35 cellular contexts compared by ENCODE assay signal in the genomic region with DNA sequence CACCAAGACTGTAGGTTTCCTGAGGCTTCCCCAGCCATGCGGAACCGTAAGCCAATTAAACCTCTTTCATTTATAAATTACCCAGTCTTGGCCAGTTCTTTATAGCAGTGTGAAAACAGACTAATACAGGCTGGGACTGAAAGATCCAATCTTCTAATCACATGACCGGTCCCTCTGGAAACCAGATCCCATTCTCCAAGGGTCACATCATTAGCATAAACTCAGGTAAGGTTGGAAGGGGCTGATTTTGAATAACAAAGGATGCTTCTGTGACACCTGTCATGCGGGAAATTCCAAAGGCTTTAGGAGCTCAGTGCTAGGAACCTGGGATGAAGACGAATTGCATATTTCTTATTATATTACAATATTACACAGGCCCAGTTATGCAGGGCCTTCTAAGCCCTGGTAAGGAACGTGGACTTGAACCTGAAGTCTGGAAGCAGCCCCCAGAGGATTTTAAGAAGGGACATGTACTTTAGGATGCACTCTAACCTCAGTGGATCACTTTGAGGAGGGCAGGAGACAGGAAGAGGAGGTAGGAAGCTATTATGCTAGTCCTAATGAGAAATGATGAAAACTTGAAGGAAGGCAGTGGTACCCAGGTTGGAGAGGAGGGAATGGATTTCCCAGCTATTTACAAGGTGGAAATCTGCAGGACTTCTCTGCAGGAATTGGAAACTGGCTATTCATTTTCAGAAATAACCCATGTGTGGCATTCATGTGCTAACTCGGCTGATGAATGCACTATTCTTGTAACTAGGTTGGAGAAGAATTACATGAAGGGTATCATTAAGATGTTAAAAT. TPM values are rescaled to one million over a fixed set of nuclear protein-coding genes. Genes with fewer than 3 reads are reported as not detected.
"Had no signal": no experiment of that assay in that cellular context is flagged by ENCODE, and none has a peak within 500 bp of the region (broad histone marks: within the 10 kb centered on the region; RNA-seq: fewer than 3 reads in every experiment).

No MANE protein-coding gene starts in this region.

- H3K27ac ChIP-seq: coronary artery, gastrocnemius medialis, neutrophil, upper lobe of left lung, vagina, WERI-Rb-1 had no signal

- H3K27me3 Mint-ChIP-seq: activated CD4-positive, alpha-beta memory T cell treated with anti-CD3 and anti-CD28 coated beads for 36 hours; activated T-cell treated with anti-CD3 and anti-CD28 coated beads, Interleukin-2, amount 50 U/mL, for 24 hours; stimulated activated naive CD8-positive, alpha-beta T cell treated with anti-CD3 and anti-CD28 coated beads, Interleukin-15, Interleukin-2, amounts not matched to agents 100 ng/mL and 50 ng/mL, for 24 hours had no signal

- H3K36me3 ChIP-seq: brain microvascular endothelial cell, gastrocnemius medialis, neutrophil, right lobe of liver, upper lobe of left lung, vagina, WERI-Rb-1 had no signal

- H3K9me3 ChIP-seq: gastrocnemius medialis, neutrophil, right lobe of liver, upper lobe of left lung, vagina had no signal

- H3K4me3 ChIP-seq: coronary artery, gastrocnemius medialis, right lobe of liver, upper lobe of left lung, vagina had no signal

- ATAC-seq: effector memory CD8-positive, alpha-beta T cell; gastrocnemius medialis; left cardiac atrium; right lobe of liver; T-helper 17 cell had no signal

- H3K36me3 Mint-ChIP-seq: activated CD4-positive, alpha-beta memory T cell treated with anti-CD3 and anti-CD28 coated beads for 36 hours; mesothelial cell of epicardium; naive B cell had no signal

- H3K4me3 Mint-ChIP-seq: activated CD4-positive, alpha-beta memory T cell treated with anti-CD3 and anti-CD28 coated beads for 36 hours; activated CD4-positive, alpha-beta T cell treated with anti-CD3 and anti-CD28 coated beads, Interleukin-2, amount 10 ng/mL, durations not matched to agents 24 days and 14 days; activated T-cell treated with anti-CD3 and anti-CD28 coated beads, Interleukin-2, amount 50 U/mL, for 24 hours; effector memory CD8-positive, alpha-beta T cell; mesothelial cell of epicardium; naive B cell; nephron progenitor cell; stimulated activated naive CD8-positive, alpha-beta T cell treated with anti-CD3 and anti-CD28 coated beads, Interleukin-15, Interleukin-2, amounts not matched to agents 100 ng/mL and 50 ng/mL, for 24 hours; T-helper 17 cell had no signal

- H3K27me3 ChIP-seq: brain microvascular endothelial cell, gastrocnemius medialis, right lobe of liver, upper lobe of left lung, vagina had no signal

- H3K4me1 Mint-ChIP-seq: activated CD4-positive, alpha-beta T cell treated with anti-CD3 and anti-CD28 coated beads, Interleukin-2, amount 10 ng/mL, durations not matched to agents 24 days and 14 days; naive B cell had no signal

- DNase-seq: activated CD4-positive, alpha-beta memory T cell treated with anti-CD3 and anti-CD28 coated beads for 36 hours; activated CD4-positive, alpha-beta T cell treated with anti-CD3 and anti-CD28 coated beads, Interleukin-2, amount 10 ng/mL, durations not matched to agents 24 days and 14 days; activated CD4-positive, CD25-positive, alpha-beta regulatory T cell treated with anti-CD3 and anti-CD28 coated beads, Interleukin-2, amount 50 U/mL, for 72 hours; activated CD8-positive, alpha-beta memory T cell treated with anti-CD3 and anti-CD28 coated beads, Interleukin-2, amount 50 U/mL, for 48 hours; activated gamma-delta T cell treated with Interleukin-2 at 50 U/mL for 16 hours; activated naive CD4-positive, alpha-beta T cell treated with anti-CD3 and anti-CD28 coated beads, Interleukin-2, amount 50 U/mL, for 16 hours; activated T-cell treated with anti-CD3 and anti-CD28 coated beads, Interleukin-2, amount 50 U/mL, for 24 hours; amniotic stem cell; brain microvascular endothelial cell; effector memory CD8-positive, alpha-beta T cell; erythroblast; gastrocnemius medialis; glutamatergic neuron; islet precursor cell; left cardiac atrium; mammary epithelial cell; naive B cell; nephron progenitor cell; right lobe of liver; stimulated activated CD4-positive, alpha-beta T cell treated with anti-CD3 and anti-CD28 coated beads, Interleukin-4, amount 100 ng/mL, for 1 hour; substantia nigra; T-helper 17 cell; T1000; upper lobe of left lung had no signal

- H3K27ac Mint-ChIP-seq: activated CD4-positive, alpha-beta memory T cell treated with anti-CD3 and anti-CD28 coated beads for 36 hours; activated CD4-positive, alpha-beta T cell treated with anti-CD3 and anti-CD28 coated beads, Interleukin-2, amount 10 ng/mL, durations not matched to agents 24 days and 14 days; activated T-cell treated with anti-CD3 and anti-CD28 coated beads, Interleukin-2, amount 50 U/mL, for 24 hours; mesothelial cell of epicardium; naive B cell; nephron progenitor cell; stimulated activated naive CD8-positive, alpha-beta T cell treated with anti-CD3 and anti-CD28 coated beads, Interleukin-15, Interleukin-2, amounts not matched to agents 100 ng/mL and 50 ng/mL, for 24 hours; T-helper 17 cell had no signal

- H3K9me3 Mint-ChIP-seq: activated CD4-positive, alpha-beta memory T cell treated with anti-CD3 and anti-CD28 coated beads for 36 hours; activated CD4-positive, alpha-beta T cell treated with anti-CD3 and anti-CD28 coated beads, Interleukin-2, amount 10 ng/mL, durations not matched to agents 24 days and 14 days; activated T-cell treated with anti-CD3 and anti-CD28 coated beads, Interleukin-2, amount 50 U/mL, for 24 hours; effector memory CD8-positive, alpha-beta T cell; mesothelial cell of epicardium; naive B cell; nephron progenitor cell; stimulated activated naive CD8-positive, alpha-beta T cell treated with anti-CD3 and anti-CD28 coated beads, Interleukin-15, Interleukin-2, amounts not matched to agents 100 ng/mL and 50 ng/mL, for 24 hours had no signal

RNA-seq across cellular contexts. Expression of gene TNFSF11, which starts 19.2 kb away (rescaled TPM):
- total RNA-seq: astrocyte, cardiac septum, cerebellum, left cardiac atrium, mammary epithelial cell, mesothelial cell of epicardium, osteocyte, posterior vena cava, T-helper 17 cell, upper lobe of left lung, vagina had no signal
